ENCODE assay signal across 22 cellular contexts in the genomic region with DNA sequence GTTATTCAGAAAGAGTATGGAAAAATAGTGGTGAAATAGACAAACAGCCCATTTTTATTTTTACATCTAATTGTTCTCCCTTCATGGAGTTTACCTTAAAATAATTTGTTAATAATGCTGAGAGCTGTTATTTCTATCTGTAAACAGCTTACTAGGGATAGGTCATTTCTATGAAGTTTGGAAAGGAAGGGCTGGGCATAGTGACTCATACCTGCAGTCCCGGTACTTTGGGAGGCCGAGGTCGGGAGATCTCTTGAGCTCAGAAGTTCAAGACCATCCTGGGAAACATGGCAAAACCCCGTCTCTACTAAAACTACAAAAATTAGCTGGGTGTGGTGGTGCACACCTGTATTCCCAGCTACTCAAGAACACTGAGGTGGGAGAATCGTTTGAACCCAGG.
DNase-seq lines count a peak whose midpoint lies in the region; ATAC-seq and TF ChIP-seq lines count a peak whose summit lies in the region.
"Had no signal": no experiment of that assay in that cellular context is flagged by ENCODE, and none has a peak within 500 bp of the region (broad histone marks: within the 10 kb centered on the region; RNA-seq: fewer than 3 reads in every experiment).

No MANE protein-coding gene starts in this region.

- no peak for DNase-seq in activated T-cell treated with anti-CD3 and anti-CD28 coated beads, Interleukin-2, amount 50 U/mL, for 24 hours
- no peak for DNase-seq in activated T-cell treated with anti-CD3 and anti-CD28 coated beads, Interleukin-2, amount 50 U/mL, for 1 hour
- no peak for DNase-seq in DND-41
- DNase-seq in activated naive CD8-positive, alpha-beta T cell treated with anti-CD3 and anti-CD28 coated beads for 36 hours = no peak
- no peak for DNase-seq in naive thymus-derived CD4-positive, alpha-beta T cell
- no peak for DNase-seq in H4 (ENCODE audit: low spot score)
- DNase-seq in spleen = no peak
- DNase-seq: activated CD4-positive, CD25-positive, alpha-beta regulatory T cell; dorsolateral prefrontal cortex; NCI-H1417 treated with DMSO at 0.1 percent for 48 hours; NCI-H774; PC-3 had no signal

- H2AFZ ChIP-seq in DND-41 (ENCODE audit: low read depth, low read length) = no peak overlapping the region
- H2AFZ ChIP-seq: neural progenitor cell had no signal

- 48 to 68% (median 55%) methylated on average over 5 of the region's 5 CpGs for WGBS in spleen, 5 donors

- peaks cover 61% of the 10 kb centered on the region for H3K4me1 Mint-ChIP-seq in activated T-cell treated with anti-CD3 and anti-CD28 coated beads, Interleukin-2, amount 50 U/mL, for 24 hours (ENCODE audit: low read depth)
- peaks cover 11% of the 10 kb centered on the region for H3K4me1 Mint-ChIP-seq in activated naive CD8-positive, alpha-beta T cell treated with anti-CD3 and anti-CD28 coated beads for 36 hours
- H3K4me1 Mint-ChIP-seq in naive thymus-derived CD4-positive, alpha-beta T cell = peaks cover 11 to 86% (median 56%) of the 10 kb centered on the region in 7 donors
- H3K4me1 Mint-ChIP-seq: CD14-positive monocyte had no signal

- H3K9ac ChIP-seq in DND-41 (ENCODE audit: low read depth, low read length) = no peak overlapping the region
- H3K9ac ChIP-seq: neural progenitor cell had no signal

- H3K4me3 ChIP-seq in DND-41 (ENCODE audit: low read depth in 1 of 2, low read length in 2 of 2) = no peak overlapping the region
- H3K4me3 ChIP-seq in naive thymus-derived CD4-positive, alpha-beta T cell (ENCODE audit: low read length) = no peak overlapping the region
- H3K4me3 ChIP-seq in spleen = no peak overlapping the region
- H3K4me3 ChIP-seq: dorsolateral prefrontal cortex, HAP-1, neural progenitor cell, prostate gland, SJSA1 had no signal

- H3K27ac Mint-ChIP-seq in activated T-cell treated with anti-CD3 and anti-CD28 coated beads, Interleukin-2, amount 50 U/mL, for 24 hours = peak overlapping the region; percentile 86
- peak overlapping the region; percentile 57 for H3K27ac Mint-ChIP-seq in activated naive CD8-positive, alpha-beta T cell treated with anti-CD3 and anti-CD28 coated beads for 36 hours
- H3K27ac Mint-ChIP-seq in naive thymus-derived CD4-positive, alpha-beta T cell = peak overlapping the region; percentile 79 to 97 (median 88)
- H3K27ac Mint-ChIP-seq: CD14-positive monocyte, neural progenitor cell had no signal

- no peak for TF ChIP-seq POLR2A in spleen (IDR thresholded peaks at IDR 0.05)

- H3K9me3 Mint-ChIP-seq in activated T-cell treated with anti-CD3 and anti-CD28 coated beads, Interleukin-2, amount 50 U/mL, for 24 hours = peaks cover 27% of the 10 kb centered on the region
- H3K9me3 Mint-ChIP-seq in activated naive CD8-positive, alpha-beta T cell treated with anti-CD3 and anti-CD28 coated beads for 36 hours = peaks cover 7% of the 10 kb centered on the region
- peaks cover 2 to 39% (median 17%) of the 10 kb centered on the region in 11 donors for H3K9me3 Mint-ChIP-seq in naive thymus-derived CD4-positive, alpha-beta T cell

- H3K36me3 Mint-ChIP-seq in activated T-cell treated with anti-CD3 and anti-CD28 coated beads, Interleukin-2, amount 50 U/mL, for 24 hours (ENCODE audit: low read depth) = no peaks in the 10 kb centered on the region
- no peaks in the 10 kb centered on the region for H3K36me3 Mint-ChIP-seq in activated naive CD8-positive, alpha-beta T cell treated with anti-CD3 and anti-CD28 coated beads for 36 hours
- H3K36me3 Mint-ChIP-seq in naive thymus-derived CD4-positive, alpha-beta T cell = peaks cover 0 to 5% (median 0%) of the 10 kb centered on the region in 5 donors
- H3K36me3 Mint-ChIP-seq: CD14-positive monocyte, mesothelial cell of epicardium, neural progenitor cell had no signal

- ATAC-seq in DND-41 (ENCODE audit: insufficient read depth, low read depth) (no peak), GM21360 (IDR thresholded peaks at IDR 0.05; ENCODE audit: unreplicated experiment) (no peak)
- ATAC-seq in naive thymus-derived CD4-positive, alpha-beta T cell = no peak
- ATAC-seq: esophagus mucosa, HepG2, left lobe of liver, PC-3 had no signal

- peak overlapping the region; percentile 25; the same call in 1 of the 2 replicates for H3K4me2 ChIP-seq in DND-41 (ENCODE audit: insufficient read depth, low read length)
- H3K4me2 ChIP-seq: neural progenitor cell had no signal

- CTCF ChIA-PET in naive thymus-derived CD4-positive, alpha-beta T cell (lab: Charles Lee) = no interaction called here

- no peaks in the 10 kb centered on the region for H3K27me3 Mint-ChIP-seq in activated T-cell treated with anti-CD3 and anti-CD28 coated beads, Interleukin-2, amount 50 U/mL, for 24 hours
- no peaks in the 10 kb centered on the region for H3K27me3 Mint-ChIP-seq in activated naive CD8-positive, alpha-beta T cell treated with anti-CD3 and anti-CD28 coated beads for 36 hours
- H3K27me3 Mint-ChIP-seq in naive thymus-derived CD4-positive, alpha-beta T cell = no peaks in the 10 kb centered on the region

- peak overlapping the region; percentile 13 for H3K4me3 Mint-ChIP-seq in activated T-cell treated with anti-CD3 and anti-CD28 coated beads, Interleukin-2, amount 50 U/mL, for 24 hours
- H3K4me3 Mint-ChIP-seq in activated naive CD8-positive, alpha-beta T cell treated with anti-CD3 and anti-CD28 coated beads for 36 hours = no peak overlapping the region
- H3K4me3 Mint-ChIP-seq in naive thymus-derived CD4-positive, alpha-beta T cell = peak overlapping the region; percentile 52 to 87 (median 68)
- H3K4me3 Mint-ChIP-seq: CD14-positive monocyte, mesothelial cell of epicardium, neural progenitor cell had no signal

- no peaks in the 10 kb centered on the region for H3K79me2 ChIP-seq in DND-41 (ENCODE audit: insufficient read depth, low read length)

- H3K27me3 ChIP-seq in DND-41 (ENCODE audit: insufficient read depth, low read length, poor library complexity) (peaks cover 3% of the 10 kb centered on the region), spleen (replicated peaks in 1 of 7) (no peaks in the 10 kb centered on the region)
- H3K27me3 ChIP-seq in naive thymus-derived CD4-positive, alpha-beta T cell (ENCODE audit: control insufficient read depth in 2 of 2, insufficient read depth in 2 of 2, low read length in 2 of 2) = no peaks in the 10 kb centered on the region
- H3K27me3 ChIP-seq: dorsolateral prefrontal cortex, neural progenitor cell, SJSA1 had no signal

- no peaks in the 10 kb centered on the region for H4K20me1 ChIP-seq in DND-41 (ENCODE audit: insufficient read depth, low read length)

- H3K9me3 ChIP-seq in DND-41 (ENCODE audit: insufficient read depth, low read length, severe bottlenecking) = no peaks in the 10 kb centered on the region
- H3K9me3 ChIP-seq in naive thymus-derived CD4-positive, alpha-beta T cell (ENCODE audit: control insufficient read depth in 2 of 3, low read length in 3 of 3) = no peaks in the 10 kb centered on the region
- H3K9me3 ChIP-seq in spleen = peaks cover 0 to 5% (median 0%) of the 10 kb centered on the region in 8 donors
- H3K9me3 ChIP-seq: HAP-1, prostate gland, SJSA1 had no signal

- H3K36me3 ChIP-seq in DND-41 (ENCODE audit: insufficient read depth, low read length) (no peaks in the 10 kb centered on the region), spleen (no peaks in the 10 kb centered on the region)
- H3K36me3 ChIP-seq in naive thymus-derived CD4-positive, alpha-beta T cell (ENCODE audit: control insufficient read depth in 2 of 3, insufficient read depth in 3 of 3, low read length in 3 of 3) = no peaks in the 10 kb centered on the region
- H3K36me3 ChIP-seq: HAP-1, neural progenitor cell, prostate gland, SJSA1 had no signal

- POLR2A ChIA-PET in naive thymus-derived CD4-positive, alpha-beta T cell (lab: Charles Lee) = interaction anchor here (0.6 to 1.4 kb wide), 3 partner anchors 10 to 489 kb away, joined by 3 to 4 read pairs (median 3); no protein-coding TSS in a partner anchor

- H3K4me1 ChIP-seq in DND-41 (ENCODE audit: insufficient read depth, low read length) (peaks cover 15% of the 10 kb centered on the region), spleen (peaks cover 0 to 10% (median 4%) of the 10 kb centered on the region in 6 donors)
- peaks cover 11 to 27% of the 10 kb centered on the region in 2 donors for H3K4me1 ChIP-seq in naive thymus-derived CD4-positive, alpha-beta T cell (ENCODE audit: control insufficient read depth in 2 of 2, insufficient read depth in 2 of 2, low read length in 2 of 2)
- H3K4me1 ChIP-seq: HAP-1, neural progenitor cell, prostate gland, SJSA1 had no signal

- no peak overlapping the region for H3K27ac ChIP-seq in DND-41 (ENCODE audit: low read length)
- H3K27ac ChIP-seq in naive thymus-derived CD4-positive, alpha-beta T cell (ENCODE audit: low read depth, low read length) = peak overlapping the region; percentile 27
- H3K27ac ChIP-seq in spleen = peak overlapping the region in 1 of 8 donors; percentile 9
- H3K27ac ChIP-seq: dorsolateral prefrontal cortex, neural progenitor cell, prostate gland, SJSA1 had no signal

- intact Hi-C loops in naive thymus-derived CD4-positive, alpha-beta T cell (cut with micrococcal nuclease) = loop anchor here in 1 of 2 donors (1.0 to 5.0 kb wide), 3 partner anchors 10 to 480 kb away; no protein-coding TSS in a partner anchor
- intact Hi-C loops in spleen (cut with DNase I; ENCODE audit: low total_unique reads) = no loop called here

- no peak for TF ChIP-seq CTCF in DND-41 (IDR thresholded peaks at IDR 0.05; ENCODE audit: borderline replicate concordance, extremely low read depth, low read length, poor library complexity, severe bottlenecking)
- no peak for TF ChIP-seq CTCF in spleen (IDR thresholded peaks at IDR 0.05 in 8 of 11, conservative IDR thresholded peaks at IDR 0.05 in 3 of 11)
